Comparison of ENCODE assay signal across 8 cellular contexts in genomic region chr11:6667733-6668374, GRCh38. TPM values are rescaled to one million over a fixed set of nuclear protein-coding genes. Genes with fewer than 3 reads are reported as not detected.
A peak's percentile ranks its signal among the peaks of the same experiment; 100 is the strongest.
DNase-seq lines count a peak whose midpoint lies in the region; ATAC-seq and TF ChIP-seq lines count a peak whose summit lies in the region.

No MANE protein-coding gene starts in this region.

- no peak overlapping the region for H3K4me3 ChIP-seq in GM12864 (ENCODE audit: low read depth, low read length)
- no peak overlapping the region for H3K4me3 ChIP-seq in fibroblast of the aortic adventitia (ENCODE audit: low read depth, low read length)
- no peak overlapping the region for H3K4me3 ChIP-seq in smooth muscle cell

- DNase-seq in A172 (ENCODE audit: low spot score) (peak; percentile 16), GM12864 (ENCODE audit: low read depth) (no peak), fibroblast of the aortic adventitia (ENCODE audit: low read depth) (peak; percentile 57), smooth muscle cell (lab: John Stamatoyannopoulos, UW; ENCODE audit: unreplicated experiment) (no peak), substantia nigra (lab: John Stamatoyannopoulos, UW) (no peak), AG08396 (ENCODE audit: low spot score) (no peak)

- H3K36me3 ChIP-seq in smooth muscle cell (ENCODE audit: low read depth) = no peaks in the 10 kb centered on the region

- H3K4me1 ChIP-seq in smooth muscle cell (ENCODE audit: low read depth) = no peaks in the 10 kb centered on the region

- H3K79me2 ChIP-seq in smooth muscle cell (ENCODE audit: low read depth) = no peaks in the 10 kb centered on the region

- no peaks in the 10 kb centered on the region for H4K20me1 ChIP-seq in smooth muscle cell (ENCODE audit: low read depth)

- no peaks in the 10 kb centered on the region for H3K27me3 ChIP-seq in smooth muscle cell (ENCODE audit: low read depth)

- no peak overlapping the region for H3K27ac ChIP-seq in VCaP
- H3K27ac ChIP-seq in smooth muscle cell (ENCODE audit: low read depth) = no peak overlapping the region
- no peak overlapping the region for H3K27ac ChIP-seq in substantia nigra (ENCODE audit: low read depth, low read length, poor library complexity, severe bottlenecking)

- no peaks in the 10 kb centered on the region for H3F3A ChIP-seq in smooth muscle cell (ENCODE audit: low read depth)

- WGBS in smooth muscle cell (ENCODE audit: low lambda C conversion rate) = 64% methylated on average over 3 of the region's 3 CpGs

- ATAC-seq in HG03565 (IDR thresholded peaks at IDR 0.05; ENCODE audit: unreplicated experiment) = peak; percentile 41

- no peak overlapping the region for H2AFZ ChIP-seq in smooth muscle cell (ENCODE audit: low read depth)

- TF ChIP-seq CTCF in GM12864 (IDR thresholded peaks at IDR 0.05; ENCODE audit: low read depth, low read length, missing control alignments) (peak; percentile 61), VCaP (conservative IDR thresholded peaks at IDR 0.05) (peak; percentile 55), fibroblast of the aortic adventitia (IDR thresholded peaks at IDR 0.05; ENCODE audit: insufficient read depth, low read length) (peak; percentile 63), smooth muscle cell (IDR thresholded peaks at IDR 0.05; ENCODE audit: borderline replicate concordance, insufficient read depth, poor library complexity, severe bottlenecking) (peak; percentile 57)

- H3K4me2 ChIP-seq in smooth muscle cell = no peak overlapping the region

- no peak overlapping the region for H3K9ac ChIP-seq in smooth muscle cell (ENCODE audit: low read depth)

- H3K9me3 ChIP-seq in smooth muscle cell (replicated peaks; ENCODE audit: low read depth) = no peaks in the 10 kb centered on the region

RNA-seq across cellular contexts. Expression of gene DCHS1, which starts 12.2 kb away (rescaled TPM):
- 2.3 and 3.8 TPM in 2 replicates for total RNA-seq in A172 (2014; rRNA removed; shearing (Covaris generic))
- total RNA-seq in fibroblast of the aortic adventitia (ENCODE audit: low replicate concordance) = 5.2 and 19.0 TPM in 2 replicates
- 25.1 and 34.2 TPM in 2 replicates for total RNA-seq in smooth muscle cell
- polyA plus RNA-seq in smooth muscle cell = 21.0 and 24.5 TPM in 2 replicates

RNA-seq across cellular contexts. Expression of gene MRPL17, which starts 15.3 kb away (rescaled TPM):
- 121 and 417 TPM in 2 replicates for total RNA-seq in A172 (2014; rRNA removed; shearing (Covaris generic))
- total RNA-seq in fibroblast of the aortic adventitia (ENCODE audit: low replicate concordance) (26.6 and 49.1 TPM in 2 replicates), smooth muscle cell (64.0 and 132 TPM in 2 replicates)
- polyA plus RNA-seq in smooth muscle cell = 77.4 and 98.4 TPM in 2 replicates

RNA-seq across cellular contexts. Expression of gene TPP1, which starts 48.6 kb away (rescaled TPM):
- total RNA-seq in A172 (2014; rRNA removed; shearing (Covaris generic)) = 31.7 and 34.9 TPM in 2 replicates
- 49.3 and 60.2 TPM in 2 replicates for total RNA-seq in fibroblast of the aortic adventitia (ENCODE audit: low replicate concordance)
- 21.6 and 37.3 TPM in 2 replicates for total RNA-seq in smooth muscle cell
- 54.1 and 55.4 TPM in 2 replicates for polyA plus RNA-seq in smooth muscle cell

RNA-seq across cellular contexts. Expression of gene TAF10, which starts 55.8 kb away (rescaled TPM):
- 53.6 and 67.5 TPM in 2 replicates for total RNA-seq in A172 (2014; rRNA removed; shearing (Covaris generic))
- total RNA-seq in fibroblast of the aortic adventitia (ENCODE audit: low replicate concordance) (46.3 and 101 TPM in 2 replicates), smooth muscle cell (67.9 and 83.3 TPM in 2 replicates)
- polyA plus RNA-seq in smooth muscle cell = 373 and 378 TPM in 2 replicates

Comparison
In these comparisons a context has a peak if more than half of its experiments do, and no peak if none do; other contexts are left out.
1. DNase-seq: peak in A172 (single experiment) and fibroblast of the aortic adventitia (single experiment); none in GM12864 (single experiment), smooth muscle cell (single experiment), substantia nigra (0 of 49) and AG08396 (single experiment).
2. Peak in every context shown above with its lines, with median percentiles within 50 percentile points of each other: CTCF ChIP-seq.